ENCODE assay signal across 8 cellular contexts in genomic region chr12:1628671-1629337, GRCh38. TPM values are rescaled to one million over a fixed set of nuclear protein-coding genes. Genes with fewer than 3 reads are reported as not detected.
DNase-seq lines count a peak whose midpoint lies in the region; ATAC-seq, FAIRE-seq and TF ChIP-seq lines count a peak whose summit lies in the region.

Gene WNT5B (plus strand): TSS chr12:1629231. CDS start chr12:1631355, 2,124 bp downstream.

- H3K36me3 ChIP-seq in heart right ventricle (no peaks in the 10 kb centered on the region), bronchial epithelial cell (ENCODE audit: control insufficient read depth, insufficient read depth, low read length) (no peaks in the 10 kb centered on the region), muscle layer of colon (ENCODE audit: insufficient read depth, low read length) (no peaks in the 10 kb centered on the region), urinary bladder (ENCODE audit: insufficient read depth) (no peaks in the 10 kb centered on the region)

- 77 to 81% methylated on average over 17 of the region's 17 CpGs for WGBS in heart right ventricle, 2 donors
- 52% methylated on average over 17 of the region's 17 CpGs for WGBS in urinary bladder

- H3K27ac ChIP-seq in heart right ventricle (peak within 1 kb of the TSS in 7 of 10 donors; percentile 8 to 65 (median 50)), muscle layer of colon (ENCODE audit: low read depth, low read length) (peak within 1 kb of the TSS; percentile 62), urinary bladder (ENCODE audit: low read depth) (no peak within 1 kb of the TSS)

- no peak for TF ChIP-seq CTCF in heart right ventricle (IDR thresholded peaks at IDR 0.05)
- TF ChIP-seq CTCF in bronchial epithelial cell (IDR thresholded peaks at IDR 0.05; ENCODE audit: insufficient read depth, low read length, severe bottlenecking): no peak

- DNase-seq in heart right ventricle: no peak
- no peak for DNase-seq in cardiac septum (ENCODE audit: low spot score)
- DNase-seq in bronchial epithelial cell (ENCODE audit: low read depth): no peak
- no peak for DNase-seq in stimulated activated CD4-positive, alpha-beta T cell treated with anti-CD3 and anti-CD28 coated beads, Interleukin-4, amount 100 ng/mL, for 4 hours
- DNase-seq in AG08395 (ENCODE audit: low spot score): no peak

- no peak for FAIRE-seq in bronchial epithelial cell (lab: Jason Lieb, UNC)

- H3K9me3 ChIP-seq in heart right ventricle: no peaks in the 10 kb centered on the region
- no peaks in the 10 kb centered on the region for H3K9me3 ChIP-seq in muscle layer of colon (ENCODE audit: low read length)

- intact Hi-C loops in heart right ventricle (cut with DNase I) (no loop called here), cardiac septum (cut with DNase I) (no loop called here)

- ATAC-seq in heart right ventricle (no peak), GM21390 (IDR thresholded peaks at IDR 0.05; ENCODE audit: unreplicated experiment) (no peak)

- peaks cover 0 to 52% (median 30%) of the 10 kb centered on the region in 9 donors for H3K4me1 ChIP-seq in heart right ventricle
- H3K4me1 ChIP-seq in muscle layer of colon (ENCODE audit: insufficient read depth, low read length): peaks cover 25% of the 10 kb centered on the region
- H3K4me1 ChIP-seq in urinary bladder (ENCODE audit: insufficient read depth): no peaks in the 10 kb centered on the region

- no peak within 1 kb of the TSS for H3K9ac ChIP-seq in muscle layer of colon (ENCODE audit: low read length)

- H3K4me3 ChIP-seq in heart right ventricle: peak within 1 kb of the TSS; percentile 24 to 74 (median 58)
- H3K4me3 ChIP-seq in bronchial epithelial cell (ENCODE audit: low read depth, low read length): peak within 1 kb of the TSS; percentile 36
- H3K4me3 ChIP-seq in muscle layer of colon (ENCODE audit: low read depth in 1 of 2, low read length in 2 of 2): peak within 1 kb of the TSS; percentile 66 to 85
- peak within 1 kb of the TSS; percentile 52 for H3K4me3 ChIP-seq in urinary bladder (ENCODE audit: low read depth, low read length)

- H3K27me3 ChIP-seq in heart right ventricle (peaks cover 0 to 34% (median 0%) of the 10 kb centered on the region in 7 donors), bronchial epithelial cell (ENCODE audit: control insufficient read depth, insufficient read depth, low read length) (peaks cover 20% of the 10 kb centered on the region), muscle layer of colon (ENCODE audit: control insufficient read depth in 1 of 2, insufficient read depth in 2 of 2, low read length in 2 of 2) (peaks cover 0 to 5% of the 10 kb centered on the region in 2 donors)

RNA-seq across cellular contexts. Expression of gene WNT5B, which starts in this region (rescaled TPM):
- total RNA-seq in heart right ventricle (1 to 10 TPM in 5 of 10 donors, under 1 TPM in 5; 0.34 to 2.5 (median 1.2) TPM), cardiac septum (0.43 TPM), bronchial epithelial cell (0.77 and 0.79 TPM in 2 replicates), urinary bladder (9.8 TPM)
- polyA plus RNA-seq in heart right ventricle (1 to 10 TPM; 1.6 to 2.4 TPM), urinary bladder (25.4 TPM)
